14 cellular contexts compared by ENCODE assay signal in the genomic region with DNA sequence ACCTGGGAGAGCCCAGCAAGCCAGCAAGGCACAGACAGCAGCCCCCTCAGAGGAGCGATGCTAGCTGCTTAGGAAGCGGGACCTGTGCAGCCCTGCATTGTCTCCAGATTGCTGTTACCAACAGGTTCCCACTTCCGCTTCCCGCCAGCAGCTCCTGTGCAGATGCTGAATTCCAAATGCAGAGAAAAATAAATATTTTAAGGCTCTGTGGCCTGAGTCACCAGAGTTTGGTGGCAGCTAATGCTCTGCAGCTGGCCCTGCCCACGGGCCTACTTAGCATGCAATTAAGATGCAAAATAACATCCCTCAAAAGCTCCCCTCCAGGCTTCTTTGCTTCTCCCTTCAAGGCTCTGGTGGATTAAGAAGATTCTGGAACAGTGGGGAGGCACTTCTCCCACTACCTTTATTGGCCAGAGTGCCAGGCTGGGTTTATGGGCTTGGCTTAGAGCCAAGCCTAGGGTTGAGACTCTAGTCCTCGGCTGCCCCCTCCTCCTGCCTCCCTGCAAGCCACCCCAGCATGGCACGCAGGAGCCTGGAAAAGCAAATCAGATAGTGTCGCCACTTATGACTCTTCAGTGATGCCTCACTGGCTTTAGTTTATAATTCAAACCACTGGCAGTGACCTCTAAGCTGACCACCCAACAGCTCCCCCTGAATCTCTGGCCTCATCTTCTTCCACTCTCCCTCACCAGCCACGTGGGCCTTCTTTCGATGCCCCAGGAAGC.
DNase-seq lines count a peak whose midpoint lies in the region; ATAC-seq lines count a peak whose summit lies in the region.
"Had no signal": no experiment of that assay in that cellular context is flagged by ENCODE, and none has a peak within 500 bp of the region (broad histone marks: within the 10 kb centered on the region; RNA-seq: fewer than 3 reads in every experiment).

No MANE protein-coding gene starts in this region.

- H3K4me1 ChIP-seq in mesenchymal stem cell (ENCODE audit: control insufficient read depth, insufficient read depth, low read depth, low read length), result no peaks in the 10 kb centered on the region
- H3K4me1 ChIP-seq: gastrocnemius medialis had no signal

- H3K4me1 Mint-ChIP-seq in activated naive CD8-positive, alpha-beta T cell treated with anti-CD3 and anti-CD28 coated beads, Interleukin-2, amount 50 U/mL, for 24 hours, result no peaks in the 10 kb centered on the region
- H3K4me1 Mint-ChIP-seq: activated T-helper 17 cell treated with anti-CD3 and anti-CD28 coated beads, Interleukin-2, amount 50 U/mL, for 72 hours had no signal

- no peak overlapping the region for H3K4me3 ChIP-seq in mesenchymal stem cell (ENCODE audit: insufficient read depth in 1 of 2, low read depth in 1 of 2, low read length in 2 of 2)
- H3K4me3 ChIP-seq: gastrocnemius medialis had no signal

- no peak for ATAC-seq in HG02981 (IDR thresholded peaks at IDR 0.05; ENCODE audit: unreplicated experiment)
- ATAC-seq in activated naive CD8-positive, alpha-beta T cell treated with anti-CD3 and anti-CD28 coated beads, Interleukin-2, amount 50 U/mL, for 24 hours, result no peak
- ATAC-seq: activated CD8-positive, alpha-beta T cell treated with anti-CD3 and anti-CD28 coated beads, Interleukin-2, amount 10 ng/mL, durations not matched to agents 7 days and 5 days; activated T-helper 17 cell treated with anti-CD3 and anti-CD28 coated beads, Interleukin-2, amount 50 U/mL, for 72 hours; gastrocnemius medialis had no signal

- H3K36me3 Mint-ChIP-seq in activated naive CD8-positive, alpha-beta T cell treated with anti-CD3 and anti-CD28 coated beads, Interleukin-2, amount 50 U/mL, for 24 hours (ENCODE audit: low read depth), result no peaks in the 10 kb centered on the region

- no peak overlapping the region for H2BK120ac ChIP-seq in mesenchymal stem cell (ENCODE audit: low read depth, low read length)

- WGBS in mesenchymal stem cell, result 81% methylated on average over 9 of the region's 10 CpGs

- DNase-seq in AG20443 (ENCODE audit: low spot score) (peak; percentile 38), H4 (ENCODE audit: low spot score) (peak; percentile 43), NCI-H526 treated with DMSO at 0.1 percent for 48 hours (lab: John Stamatoyannopoulos, UW) (peak; percentile 40), hepatic stellate cell (ENCODE audit: low spot score) (peak; percentile 28), mesenchymal stem cell (no peak), DMS53 treated with DMSO at 0.1 percent for 48 hours (lab: John Stamatoyannopoulos, UW; ENCODE audit: unreplicated experiment) (no peak)
- no peak for DNase-seq in activated naive CD8-positive, alpha-beta T cell treated with anti-CD3 and anti-CD28 coated beads, Interleukin-2, amount 50 U/mL, for 24 hours
- DNase-seq: activated CD8-positive, alpha-beta T cell treated with anti-CD3 and anti-CD28 coated beads, Interleukin-2, amount 10 ng/mL, durations not matched to agents 7 days and 5 days; AML-193; amniotic stem cell; DMS53; gastrocnemius medialis had no signal

- no peak overlapping the region for H4K91ac ChIP-seq in mesenchymal stem cell (ENCODE audit: low read length)

- H3K9me3 ChIP-seq in mesenchymal stem cell (ENCODE audit: control insufficient read depth, low read length), result no peaks in the 10 kb centered on the region
- H3K9me3 ChIP-seq: gastrocnemius medialis had no signal

- H4K8ac ChIP-seq in mesenchymal stem cell (ENCODE audit: low read length), result no peak overlapping the region

- no peaks in the 10 kb centered on the region for H3K27me3 ChIP-seq in mesenchymal stem cell (ENCODE audit: control insufficient read depth in 1 of 2, insufficient read depth in 1 of 2, low read length in 2 of 2)

- peaks cover 15% of the 10 kb centered on the region for H3K27me3 Mint-ChIP-seq in activated naive CD8-positive, alpha-beta T cell treated with anti-CD3 and anti-CD28 coated beads, Interleukin-2, amount 50 U/mL, for 24 hours

- no peak overlapping the region for H3K4ac ChIP-seq in mesenchymal stem cell (ENCODE audit: low read depth in 1 of 2, low read length in 2 of 2)

- H3K27ac Mint-ChIP-seq in activated naive CD8-positive, alpha-beta T cell treated with anti-CD3 and anti-CD28 coated beads, Interleukin-2, amount 50 U/mL, for 24 hours, result no peak overlapping the region
- H3K27ac Mint-ChIP-seq: activated CD8-positive, alpha-beta T cell treated with anti-CD3 and anti-CD28 coated beads, Interleukin-2, amount 10 ng/mL, durations not matched to agents 7 days and 5 days; activated T-helper 17 cell treated with anti-CD3 and anti-CD28 coated beads, Interleukin-2, amount 50 U/mL, for 72 hours had no signal

- no peak overlapping the region for H2BK5ac ChIP-seq in mesenchymal stem cell (ENCODE audit: low read depth, low read length, poor library complexity, severe bottlenecking)

- no peak overlapping the region for H3K23ac ChIP-seq in mesenchymal stem cell (ENCODE audit: low read length in 2 of 2)

- no peak overlapping the region for H3K9ac ChIP-seq in mesenchymal stem cell (ENCODE audit: low read length)

- H2AFZ ChIP-seq in mesenchymal stem cell (ENCODE audit: low read depth, low read length), result no peak overlapping the region

- H3K18ac ChIP-seq in mesenchymal stem cell (ENCODE audit: low read depth in 1 of 2, low read length in 2 of 2), result no peak overlapping the region

- H3K4me3 Mint-ChIP-seq in activated naive CD8-positive, alpha-beta T cell treated with anti-CD3 and anti-CD28 coated beads, Interleukin-2, amount 50 U/mL, for 24 hours, result no peak overlapping the region
- H3K4me3 Mint-ChIP-seq: activated CD8-positive, alpha-beta T cell treated with anti-CD3 and anti-CD28 coated beads, Interleukin-2, amount 10 ng/mL, durations not matched to agents 7 days and 5 days; activated T-helper 17 cell treated with anti-CD3 and anti-CD28 coated beads, Interleukin-2, amount 50 U/mL, for 72 hours had no signal

- H3K14ac ChIP-seq in mesenchymal stem cell (ENCODE audit: low read length in 2 of 2), result no peak overlapping the region

- H3K9me3 Mint-ChIP-seq in activated naive CD8-positive, alpha-beta T cell treated with anti-CD3 and anti-CD28 coated beads, Interleukin-2, amount 50 U/mL, for 24 hours, result no peaks in the 10 kb centered on the region

- no peaks in the 10 kb centered on the region for H3K36me3 ChIP-seq in mesenchymal stem cell (ENCODE audit: control insufficient read depth in 1 of 2, insufficient read depth in 2 of 2, low read depth in 1 of 2, low read length in 2 of 2)
- H3K36me3 ChIP-seq: gastrocnemius medialis had no signal

- H2AK5ac ChIP-seq in mesenchymal stem cell (ENCODE audit: low read length, severe bottlenecking), result no peak overlapping the region

- no peak overlapping the region for H2BK12ac ChIP-seq in mesenchymal stem cell (ENCODE audit: low read length in 2 of 2)

- H3K79me1 ChIP-seq in mesenchymal stem cell (replicated peaks; ENCODE audit: low read length, poor library complexity, severe bottlenecking), result no peaks in the 10 kb centered on the region

- no peak overlapping the region for H3K4me2 ChIP-seq in mesenchymal stem cell (ENCODE audit: low read length, poor library complexity, severe bottlenecking)

- H2BK15ac ChIP-seq in mesenchymal stem cell (ENCODE audit: low read depth, poor library complexity, severe bottlenecking), result no peak overlapping the region

- no peak overlapping the region for H3K27ac ChIP-seq in mesenchymal stem cell (ENCODE audit: low read length, poor library complexity, severe bottlenecking)
- H3K27ac ChIP-seq: gastrocnemius medialis had no signal

Comparison
In these comparisons a context has a peak if more than half of its experiments do, and no peak if none do; other contexts are left out.
1. DNase-seq: peak in AG20443 (single experiment), H4 (single experiment), NCI-H526 treated with DMSO at 0.1 percent for 48 hours (single experiment) and hepatic stellate cell (single experiment); none in activated naive CD8-positive, alpha-beta T cell treated with anti-CD3 and anti-CD28 coated beads, Interleukin-2, amount 50 U/mL, for 24 hours (single experiment), mesenchymal stem cell (single experiment) and DMS53 treated with DMSO at 0.1 percent for 48 hours (single experiment).